1 cellular context compared by ENCODE assay signal in the genomic region with DNA sequence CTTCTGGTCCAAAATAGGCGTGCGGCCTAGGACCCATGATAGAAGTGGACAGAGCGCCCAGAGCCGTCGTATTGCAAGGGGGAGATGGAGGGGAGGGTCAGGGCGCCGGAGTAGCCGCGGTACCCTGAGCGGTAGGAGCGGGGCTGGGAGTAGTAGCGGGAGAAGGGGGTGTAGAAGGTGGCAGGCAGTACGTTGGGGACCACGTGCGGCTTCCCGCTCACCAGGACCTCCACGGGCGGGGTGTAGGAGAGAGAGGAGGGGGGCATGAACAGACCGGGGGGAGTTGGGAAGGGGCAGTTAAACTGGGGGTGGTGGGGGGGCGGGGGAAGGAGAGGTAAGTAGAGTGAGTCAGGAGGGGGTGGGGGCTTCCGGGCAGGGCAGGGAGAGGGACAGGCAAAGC.
TF ChIP-seq lines count a peak whose summit lies in the region.

No MANE protein-coding gene starts in this region.

TF ChIP-seq in H1, 55 proteins besides CTCF, POLR2A, EP300 and RAD21:
- TF ChIP-seq, protein P1, sequence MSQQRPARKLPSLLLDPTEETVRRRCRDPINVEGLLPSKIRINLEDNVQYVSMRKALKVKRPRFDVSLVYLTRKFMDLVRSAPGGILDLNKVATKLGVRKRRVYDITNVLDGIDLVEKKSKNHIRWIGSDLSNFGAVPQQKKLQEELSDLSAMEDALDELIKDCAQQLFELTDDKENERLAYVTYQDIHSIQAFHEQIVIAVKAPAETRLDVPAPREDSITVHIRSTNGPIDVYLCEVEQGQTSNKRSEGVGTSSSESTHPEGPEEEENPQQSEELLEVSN (IDR thresholded peaks at IDR 0.05): peak; percentile 87
- TF ChIP-seq, protein P2, sequence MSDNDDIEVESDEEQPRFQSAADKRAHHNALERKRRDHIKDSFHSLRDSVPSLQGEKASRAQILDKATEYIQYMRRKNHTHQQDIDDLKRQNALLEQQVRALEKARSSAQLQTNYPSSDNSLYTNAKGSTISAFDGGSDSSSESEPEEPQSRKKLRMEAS (IDR thresholded peaks at IDR 0.05): peak; percentile 82
- no peak for TF ChIP-seq MAFK (IDR thresholded peaks at IDR 0.05; ENCODE audit: low read depth, low read length)
- TF ChIP-seq HDAC2 (IDR thresholded peaks at IDR 0.05; ENCODE audit: borderline replicate concordance in 1 of 2, low read depth in 2 of 2, low read length in 2 of 2): no peak
- TF ChIP-seq KDM4A (IDR thresholded peaks at IDR 0.05; ENCODE audit: low read depth, low read length, severe bottlenecking): no peak
- no peak for TF ChIP-seq CBX8 (IDR thresholded peaks at IDR 0.05; ENCODE audit: borderline replicate concordance, low read depth, low read length)
TF ChIP-seq in H1: peak in this region for 2.
